Comparison of ENCODE assay signal across 10 cellular contexts in genomic region chr7:88072036-88072714, GRCh38.
DNase-seq lines count a peak whose midpoint lies in the region; ATAC-seq and TF ChIP-seq lines count a peak whose summit lies in the region.
"Had no signal": no experiment of that assay in that cellular context is flagged by ENCODE, and none has a peak within 500 bp of the region (broad histone marks: within the 10 kb centered on the region; RNA-seq: fewer than 3 reads in every experiment).

No MANE protein-coding gene starts in this region.

- no peaks in the 10 kb centered on the region for H3K27me3 Mint-ChIP-seq in type B pancreatic cell
- H3K27me3 Mint-ChIP-seq in endothelial cell (ENCODE audit: unreplicated experiment), result no peaks in the 10 kb centered on the region

- POLR2A ChIA-PET in HEK293 (lab: Yijun Ruan, JAX), result interaction anchor here (0.6 kb wide), 1 partner anchor 25 kb away, joined by 3 read pairs; no protein-coding TSS in a partner anchor

- H3K36me3 Mint-ChIP-seq in type B pancreatic cell (no peaks in the 10 kb centered on the region), endothelial cell (ENCODE audit: low read depth, unreplicated experiment) (peaks cover 1% of the 10 kb centered on the region)

- H3K9me3 Mint-ChIP-seq in type B pancreatic cell (no peaks in the 10 kb centered on the region), endothelial cell (ENCODE audit: unreplicated experiment) (peaks cover 2% of the 10 kb centered on the region)

- CTCF ChIA-PET in HEK293 (lab: Yijun Ruan, JAX), result interaction anchor here (1.1 kb wide), 1 partner anchor 185 kb away, joined by 4 read pairs; no protein-coding TSS in a partner anchor

- ATAC-seq in GM19043 (IDR thresholded peaks at IDR 0.05; ENCODE audit: low read depth, unreplicated experiment) (peak; percentile 75), HG03378 (IDR thresholded peaks at IDR 0.05; ENCODE audit: unreplicated experiment) (peak; percentile 88)

- H3K4me1 ChIP-seq in HEK293 (ENCODE audit: control insufficient read depth, insufficient read depth, low read length), result peaks cover 15% of the 10 kb centered on the region; the same call in 1 of the 2 replicates

- H3K27ac Mint-ChIP-seq in type B pancreatic cell (no peak overlapping the region), endothelial cell (ENCODE audit: unreplicated experiment) (no peak overlapping the region)

- TF ChIP-seq CTCF in HEK293 (tag by site-specific recombination; IDR thresholded peaks at IDR 0.05) (no peak), type B pancreatic cell (conservative IDR thresholded peaks at IDR 0.05) (no peak), endothelial cell (IDR thresholded peaks at IDR 0.05; ENCODE audit: unreplicated experiment) (no peak)

- no peak overlapping the region for H3K4me3 Mint-ChIP-seq in type B pancreatic cell
- H3K4me3 Mint-ChIP-seq in endothelial cell (ENCODE audit: unreplicated experiment), result no peak overlapping the region

- H3K9me3 ChIP-seq in HEK293 (ENCODE audit: control insufficient read depth, insufficient read depth, low read depth, low read length), result no peaks in the 10 kb centered on the region

- no peaks in the 10 kb centered on the region for H3K36me3 ChIP-seq in HEK293 (ENCODE audit: control insufficient read depth in 2 of 2, insufficient read depth in 1 of 2, low read length in 2 of 2)

- H3K4me3 ChIP-seq in GM08714 (ENCODE audit: low read length) (peak overlapping the region; percentile 40; the same call in 1 of the 2 replicates), HEK293 (ENCODE audit: low read depth, low read length) (no peak overlapping the region)
- H3K4me3 ChIP-seq: coronary artery had no signal

- no peaks in the 10 kb centered on the region for H3K4me1 Mint-ChIP-seq in type B pancreatic cell (ENCODE audit: unreplicated experiment)
- H3K4me1 Mint-ChIP-seq in endothelial cell (ENCODE audit: unreplicated experiment), result no peaks in the 10 kb centered on the region

- DNase-seq in NCI-H1694 (lab: John Stamatoyannopoulos, UW) (no peak), type B pancreatic cell (ENCODE audit: extremely low spot score, unreplicated experiment) (no peak), activated T-cell treated with anti-CD3 and anti-CD28 coated beads for 4 hours (no peak), endothelial cell (ENCODE audit: low spot score) (no peak)
- DNase-seq: retina had no signal

- H3K27ac ChIP-seq in HEK293 (ENCODE audit: extremely low read depth, low read depth, low read length), result no peak overlapping the region
- H3K27ac ChIP-seq: coronary artery had no signal

TF ChIP-seq in HEK293, 187 proteins besides CTCF, POLR2A, EP300 and RAD21:
- TF ChIP-seq PRDM6 (tag by site-specific recombination; IDR thresholded peaks at IDR 0.05) (peak; percentile 48; the same call in 1 of the 2 replicates), ZNF600 (tag by site-specific recombination; IDR thresholded peaks at IDR 0.05) (no peak), ZNF362 (tag by site-specific recombination; IDR thresholded peaks at IDR 0.05) (no peak), KLF8 (tag by site-specific recombination; IDR thresholded peaks at IDR 0.05) (no peak), ZNF654 (tag by site-specific recombination; IDR thresholded peaks at IDR 0.05; ENCODE audit: low read depth) (no peak), ZNF596 (tag by site-specific recombination; IDR thresholded peaks at IDR 0.05) (no peak), ZBTB20 (tag by site-specific recombination; IDR thresholded peaks at IDR 0.05) (no peak), BCL6B (tag by site-specific recombination; IDR thresholded peaks at IDR 0.05) (peak; percentile 73), ZBTB48 (tag by site-specific recombination; IDR thresholded peaks at IDR 0.05) (no peak), ZNF350 (tag by site-specific recombination; IDR thresholded peaks at IDR 0.05) (no peak), AEBP2 (tag by site-specific recombination; IDR thresholded peaks at IDR 0.05; ENCODE audit: borderline replicate concordance) (no peak)
